Comparison of ENCODE assay signal across 21 cellular contexts in genomic region chr11:121721448-121721847, GRCh38.
DNase-seq lines count a peak whose midpoint lies in the region; ATAC-seq, FAIRE-seq and TF ChIP-seq lines count a peak whose summit lies in the region.
"Had no signal": no experiment of that assay in that cellular context is flagged by ENCODE, and none has a peak within 500 bp of the region (broad histone marks: within the 10 kb centered on the region; RNA-seq: fewer than 3 reads in every experiment).

No MANE protein-coding gene starts in this region.

- DNase-seq in stomach, result no peak
- no peak for DNase-seq in posterior vena cava (ENCODE audit: low spot score)
- DNase-seq in stimulated activated CD4-positive, alpha-beta T cell treated with anti-CD3 and anti-CD28 coated beads, Interleukin-4, amount 100 ng/mL, for 4 hours, result no peak
- DNase-seq in omental fat pad (ENCODE audit: low spot score), result no peak
- DNase-seq: IMR-90; NCI-H1105; NCI-H2029 treated with DMSO at 0.1 percent for 48 hours; NCI-H2171; NCI-H345; NCI-H524; NCI-H774; NK-92 treated with Interleukin-12 subunit alpha and Interleukin-12 subunit beta, amount 100 ng/mL, for 24 hours; Peyer's patch had no signal

- 84 to 97% (median 95%) methylated on average over 3 of the region's 3 CpGs for WGBS in stomach, 5 donors

- H3K36me3 ChIP-seq in muscle layer of colon (ENCODE audit: insufficient read depth, low read length) (no peaks in the 10 kb centered on the region), stomach (no peaks in the 10 kb centered on the region)
- H3K36me3 ChIP-seq: HAP-1, Peyer's patch had no signal

- H3K9me3 ChIP-seq in muscle layer of colon (ENCODE audit: low read length), result no peaks in the 10 kb centered on the region
- no peaks in the 10 kb centered on the region for H3K9me3 ChIP-seq in stomach
- H3K9me3 ChIP-seq: HAP-1, Peyer's patch had no signal

- TF ChIP-seq EP300 in stomach (IDR thresholded peaks at IDR 0.05), result no peak

- H3K9ac ChIP-seq in muscle layer of colon (ENCODE audit: low read length), result no peak overlapping the region
- H3K9ac ChIP-seq: KMS-11 had no signal

- H3K27me3 ChIP-seq in muscle layer of colon (ENCODE audit: control insufficient read depth in 1 of 2, insufficient read depth in 2 of 2, low read length in 2 of 2), result no peaks in the 10 kb centered on the region
- H3K27me3 ChIP-seq in stomach, result peaks cover 0 to 16% (median 8%) of the 10 kb centered on the region in 3 donors
- H3K27me3 ChIP-seq: Peyer's patch had no signal

- intact Hi-C loops in stomach (cut with DNase I; ENCODE audit: low total_unique reads), result no loop called here
- intact Hi-C loops in posterior vena cava (cut with DNase I), result loop anchor here in 1 of 2 donors (10.0 kb wide), 1 partner anchor 57 kb away; no protein-coding TSS in a partner anchor

- peak; percentile 60 for FAIRE-seq in endometrium (lab: Jason Lieb, UNC)
- FAIRE-seq: G401.6, GM18507 had no signal

- TF ChIP-seq CTCF in stomach (IDR thresholded peaks at IDR 0.05) (no peak), omental fat pad (IDR thresholded peaks at IDR 0.05) (no peak)

- no peak overlapping the region for H3K4me3 ChIP-seq in muscle layer of colon (ENCODE audit: low read depth in 1 of 2, low read length in 2 of 2)
- H3K4me3 ChIP-seq in stomach, result no peak overlapping the region
- H3K4me3 ChIP-seq: HAP-1 had no signal

- no peak for ATAC-seq in HG03095 (IDR thresholded peaks at IDR 0.05; ENCODE audit: unreplicated experiment)
- ATAC-seq in omental fat pad (ENCODE audit: low FRiP score), result no peak

- H3K27ac ChIP-seq in angular gyrus (ENCODE audit: low read depth, low read length) (peak overlapping the region; percentile 99), muscle layer of colon (ENCODE audit: low read depth, low read length) (peak overlapping the region; percentile 98), stomach (peak overlapping the region in 3 of 5 donors; percentile 79 to 90 (median 87))
- H3K27ac ChIP-seq: KMS-11 had no signal

- H3K4me1 ChIP-seq in muscle layer of colon (ENCODE audit: insufficient read depth, low read length) (peaks cover 4% of the 10 kb centered on the region), stomach (peaks cover 11 to 23% (median 18%) of the 10 kb centered on the region in 4 donors)
- H3K4me1 ChIP-seq: HAP-1, Peyer's patch had no signal

- TF ChIP-seq POLR2A in stomach (IDR thresholded peaks at IDR 0.05), result no peak
